In genomic region chr4:73596001-73596400, GRCh38 we compare ENCODE assay signal across 18 cellular contexts. TPM values are rescaled to one million over a fixed set of nuclear protein-coding genes. Genes with fewer than 3 reads are reported as not detected.
DNase-seq lines count a peak whose midpoint lies in the region; ATAC-seq, FAIRE-seq and TF ChIP-seq lines count a peak whose summit lies in the region.
"Had no signal": no experiment of that assay in that cellular context is flagged by ENCODE, and none has a peak within 500 bp of the region (broad histone marks: within the 10 kb centered on the region; RNA-seq: fewer than 3 reads in every experiment).

No MANE protein-coding gene starts in this region.

- H3K9me3 ChIP-seq in GM12878 (replicated peaks; ENCODE audit: control insufficient read depth, insufficient read depth, low read length) = peaks cover 3% of the 10 kb centered on the region; the same call in 2 of the 3 replicates
- H3K9me3 ChIP-seq in HAP-1 = no peaks in the 10 kb centered on the region

- H3K9ac ChIP-seq in GM12878 (ENCODE audit: control insufficient read depth, insufficient read depth, low read length) = no peak overlapping the region

- in situ Hi-C loops in GM12878 (cut with MboI) (no loop called here), HAP-1 (cut with MboI; ENCODE audit: low sequenced_read_pairs) (no loop called here)

- no peaks in the 10 kb centered on the region for H3K79me2 ChIP-seq in GM12878 (ENCODE audit: control insufficient read depth, insufficient read depth, low read length)

- WGBS in GM12878 (ENCODE audit: insufficient coverage, insufficient replicate concordance, low lambda C conversion rate, missing lambda C conversion rate) = 0% methylated on average over 4 of the region's 4 CpGs

- DNase-seq in NOMO-1 treated with DMSO at 0.1 percent for 48 hours (lab: John Stamatoyannopoulos, UW; ENCODE audit: unreplicated experiment) (peak; percentile 20), NOMO-1 treated with dmso at 0.1 percent for 144 hours (lab: John Stamatoyannopoulos, UW; ENCODE audit: unreplicated experiment) (no peak), GM18507 (ENCODE audit: extremely low spot score, insufficient read length, low read depth) (no peak), OCI-M1 (lab: John Stamatoyannopoulos, UW) (peak; percentile 45), GM12878 (ENCODE audit: low read depth, low spot score) (no peak), HAP-1 (ENCODE audit: low spot score in 2 of 2) (no peak), coronary artery (ENCODE audit: low spot score) (no peak), RCC 7860 (ENCODE audit: low spot score) (no peak)
- DNase-seq: ACHN; C1 segment of cervical spinal cord; Calu3; CD4-positive, alpha-beta T cell; DMS 273 treated with DMSO at 0.1 percent for 48 hours; IMR-90 had no signal

- POLR2A ChIA-PET in GM12878 (lab: Charles Lee) = interaction anchor here (0.5 to 1.7 kb wide), 7 partner anchors 11 to 140 kb away, joined by 3 to 5 read pairs (median 3); no protein-coding TSS in a partner anchor

- H3K27me3 ChIP-seq in GM12878 (replicated peaks in 1 of 2; ENCODE audit: control insufficient read depth in 2 of 2, insufficient read depth in 2 of 2, low read length in 1 of 2) = no peaks in the 10 kb centered on the region
- H3K27me3 ChIP-seq in HAP-1 (ENCODE audit: low read depth) = no peaks in the 10 kb centered on the region

- FAIRE-seq in GM18507 (lab: Jason Lieb, UNC) = peak; percentile 5
- FAIRE-seq in GM12878 (lab: Jason Lieb, UNC) = no peak
- no peak for FAIRE-seq in RCC 7860 (lab: Jason Lieb, UNC)
- FAIRE-seq: GM12892, H54 had no signal

- SMC1A ChIA-PET in GM12878 (lab: Charles Lee; ENCODE audit: uncharacterized antibody, unreplicated experiment) = interaction anchor here (0.7 to 7.4 kb wide), 13 partner anchors 9 to 66 kb away, joined by 3 to 146 read pairs (median 5); partner anchors contain the start of gene RASSF6

- TF ChIP-seq POLR2A in GM12878 (IDR thresholded peaks at IDR 0.05; ENCODE audit: low read depth, low read length) = no peak

- H3K27ac ChIP-seq in GM12878 (ENCODE audit: control insufficient read depth, insufficient read depth) (no peak overlapping the region), coronary artery (no peak overlapping the region)
- H3K27ac ChIP-seq: 22Rv1 had no signal

- no TSS peak for BruUV-seq in GM12878 (replicated peaks; lab: Mats Ljungman, UMichigan)

- RAD21 ChIA-PET in GM12878 (lab: Charles Lee; ENCODE audit: unreplicated experiment) = interaction anchor here (1.0 to 6.0 kb wide), 9 partner anchors 9 to 57 kb away, joined by 3 to 93 read pairs (median 5); partner anchors contain the start of gene RASSF6

- H2AFZ ChIP-seq in GM12878 (ENCODE audit: control insufficient read depth, low read depth, low read length) = no peak overlapping the region

- no peak for TF ChIP-seq RAD21 in GM12878 (IDR thresholded peaks at IDR 0.05; ENCODE audit: insufficient read depth, low read depth, low read length)

- CTCF ChIA-PET in GM12878 (lab: Yijun Ruan, JAX) = interaction anchor here (0.5 to 7.4 kb wide), 11 partner anchors 11 to 149 kb away, joined by 3 to 149 read pairs (median 6); partner anchors contain the start of gene RASSF6

- TF ChIP-seq CTCF in GM12878 (IDR thresholded peaks at IDR 0.05 in 2 of 3, conservative IDR thresholded peaks at IDR 0.05 in 1 of 3; ENCODE audit: control insufficient read depth in 2 of 3, extremely low read depth in 1 of 3, insufficient read depth in 1 of 3, low read depth in 3 of 3, low read length in 3 of 3) (no peak), coronary artery (IDR thresholded peaks at IDR 0.05) (no peak)

- no peak; the same call in 2 of the 3 replicates for ATAC-seq in GM12878

- intact Hi-C loops in GM12878 (cut with micrococcal nuclease; ENCODE audit: unreplicated experiment) = loop anchor here (10.0 kb wide), 1 partner anchor 341 kb away; the partner anchor contains the start of gene ANKRD17

- TF ChIP-seq EP300 in GM12878 (IDR thresholded peaks at IDR 0.05; ENCODE audit: borderline replicate concordance in 1 of 2, control insufficient read depth in 1 of 2, low read depth in 2 of 2, low read length in 2 of 2) = no peak

- no peaks in the 10 kb centered on the region for H4K20me1 ChIP-seq in GM12878 (ENCODE audit: control insufficient read depth, insufficient read depth)

- peaks cover 9% of the 10 kb centered on the region; the same call in 1 of the 2 replicates for H3K4me1 ChIP-seq in GM12878 (ENCODE audit: control insufficient read depth, insufficient read depth, low read length)
- H3K4me1 ChIP-seq in HAP-1 = no peaks in the 10 kb centered on the region

- H3K4me2 ChIP-seq in GM12878 (ENCODE audit: control insufficient read depth, insufficient read depth) = no peak overlapping the region

- H3K36me3 ChIP-seq in GM12878 (ENCODE audit: control insufficient read depth in 2 of 2, insufficient read depth in 2 of 2, low read length in 1 of 2) = no peaks in the 10 kb centered on the region
- no peaks in the 10 kb centered on the region for H3K36me3 ChIP-seq in HAP-1 (replicated peaks)

- no peak overlapping the region for H3K4me3 ChIP-seq in GM12878
- no peak overlapping the region for H3K4me3 ChIP-seq in HAP-1
- H3K4me3 ChIP-seq in coronary artery = no peak overlapping the region

TF ChIP-seq in GM12878, 131 proteins besides CTCF, POLR2A, EP300 and RAD21:
- TF ChIP-seq ATF7 (IDR thresholded peaks at IDR 0.05; ENCODE audit: low read depth) (peak; percentile 55), PKNOX1 (IDR thresholded peaks at IDR 0.05) (no peak), IKZF1 (conservative IDR thresholded peaks at IDR 0.05) (0 out of 2 replicates have a peak, but pooled peaks have one; percentile 24), JUND (IDR thresholded peaks at IDR 0.05; ENCODE audit: low read depth, low read length) (no peak), KAT2A (conservative IDR thresholded peaks at IDR 0.05; ENCODE audit: control insufficient read depth, low read depth, low read length) (no peak)
- TF ChIP-seq, protein P1, sequence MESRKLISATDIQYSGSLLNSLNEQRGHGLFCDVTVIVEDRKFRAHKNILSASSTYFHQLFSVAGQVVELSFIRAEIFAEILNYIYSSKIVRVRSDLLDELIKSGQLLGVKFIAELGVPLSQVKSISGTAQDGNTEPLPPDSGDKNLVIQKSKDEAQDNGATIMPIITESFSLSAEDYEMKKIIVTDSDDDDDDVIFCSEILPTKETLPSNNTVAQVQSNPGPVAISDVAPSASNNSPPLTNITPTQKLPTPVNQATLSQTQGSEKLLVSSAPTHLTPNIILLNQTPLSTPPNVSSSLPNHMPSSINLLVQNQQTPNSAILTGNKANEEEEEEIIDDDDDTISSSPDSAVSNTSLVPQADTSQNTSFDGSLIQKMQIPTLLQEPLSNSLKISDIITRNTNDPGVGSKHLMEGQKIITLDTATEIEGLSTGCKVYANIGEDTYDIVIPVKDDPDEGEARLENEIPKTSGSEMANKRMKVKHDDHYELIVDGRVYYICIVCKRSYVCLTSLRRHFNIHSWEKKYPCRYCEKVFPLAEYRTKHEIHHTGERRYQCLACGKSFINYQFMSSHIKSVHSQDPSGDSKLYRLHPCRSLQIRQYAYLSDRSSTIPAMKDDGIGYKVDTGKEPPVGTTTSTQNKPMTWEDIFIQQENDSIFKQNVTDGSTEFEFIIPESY (IDR thresholded peaks at IDR 0.05) = no peak

RNA-seq across cellular contexts. Expression of gene RASSF6, which starts 24.2 kb away (rescaled TPM):
- total RNA-seq in GM12878 (2013; cell fraction: nucleolus; rRNA removed) = 7.9 and 10.8 TPM in 2 replicates
- 0.28 and 0.33 TPM in 2 replicates for total RNA-seq in GM12878 (2014; rRNA removed)
- total RNA-seq in GM12878 (2014; rRNA removed; fragmentation: Illumina TruSeq; extraction: Trizol) = 0.55 and 0.76 TPM in 2 replicates
- 0.43 and 0.62 TPM in 2 replicates for total RNA-seq in GM12878 (2021)
- polyA plus RNA-seq in GM12878 (2011; ENCODE audit: low read depth) = 0.50 TPM
- polyA plus RNA-seq in GM12878 (2011; rRNA removed) = 2.9 and 4.9 TPM in 2 replicates
- polyA plus RNA-seq in GM12878 (2011; cell fraction: cytosol; rRNA removed) = 0.93 and 1.3 TPM in 2 replicates
- 2.8 and 3.9 TPM in 2 replicates for polyA plus RNA-seq in GM12878 (2011; cell fraction: nucleus; rRNA removed)
- polyA plus RNA-seq in GM12878 (2012) = 0.58 and 0.88 TPM in 2 replicates
- polyA plus RNA-seq in GM12878 (2014; fragmentation: Illumina TruSeq; extraction: Trizol) = 0.57 and 0.74 TPM in 2 replicates
- polyA plus RNA-seq in GM12878 (2014; fragmentation: Nextera tagmentation; extraction: Ambion mirVana) = under 1 TPM; 0.35 to 0.40 TPM
- polyA plus RNA-seq in GM12878 (2014; rRNA removed) = 0.56 and 0.69 TPM in 2 replicates
- polyA plus RNA-seq in GM12878 (2016; fragmentation: Nextera tagmentation; extraction: Ambion mirVana) = under 1 TPM; 0.33 to 0.52 TPM
- 2.1 TPM in 2 replicates for polyA minus RNA-seq in GM12878 (2011; rRNA and poly(A)+ RNA removed)
- 1.2 TPM in 2 replicates for polyA minus RNA-seq in GM12878 (2011; cell fraction: cytosol; rRNA and poly(A)+ RNA removed)
- 3.5 and 8.0 TPM in 2 replicates for polyA minus RNA-seq in GM12878 (2011; cell fraction: nucleus; rRNA and poly(A)+ RNA removed)
- total RNA-seq: G401, IMR-90 had no signal
- polyA plus RNA-seq: IMR-90 had no signal

Comparison
In these comparisons a context has a peak if more than half of its experiments do, and no peak if none do; other contexts are left out.
1. DNase-seq: peak in NOMO-1 treated with DMSO at 0.1 percent for 48 hours (single experiment) and OCI-M1 (single experiment); none in NOMO-1 treated with dmso at 0.1 percent for 144 hours (single experiment), GM18507 (single experiment), GM12878 (single experiment), HAP-1 (0 of 2), coronary artery (single experiment) and RCC 7860 (single experiment).